18 cellular contexts compared by ENCODE assay signal in the genomic region with DNA sequence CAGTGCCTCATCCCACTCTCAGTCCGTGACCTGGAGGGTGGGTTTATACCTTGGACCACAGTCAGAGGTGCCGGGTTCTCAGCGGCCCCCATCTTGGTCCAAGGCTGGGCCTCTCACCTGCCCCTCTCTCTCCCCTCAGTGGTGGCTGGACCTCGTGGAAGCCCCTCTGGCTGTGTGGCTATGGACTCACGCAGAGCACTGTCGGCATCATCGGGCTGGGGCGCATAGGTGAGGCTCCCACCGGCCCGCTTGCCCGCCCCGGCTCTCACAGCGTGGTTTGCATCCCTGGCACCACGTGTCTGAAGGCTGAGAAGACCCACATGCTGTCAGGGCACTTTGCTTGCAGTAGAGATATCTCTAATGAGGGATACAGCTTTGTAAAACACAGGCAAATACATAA. TPM values are rescaled to one million over a fixed set of nuclear protein-coding genes. Genes with fewer than 3 reads are reported as not detected.
DNase-seq lines count a peak whose midpoint lies in the region; ATAC-seq, FAIRE-seq and TF ChIP-seq lines count a peak whose summit lies in the region.
"Had no signal": no experiment of that assay in that cellular context is flagged by ENCODE, and none has a peak within 500 bp of the region (broad histone marks: within the 10 kb centered on the region; RNA-seq: fewer than 3 reads in every experiment).

No MANE protein-coding gene starts in this region.

- no peaks in the 10 kb centered on the region for H3K9me1 ChIP-seq in K562 (ENCODE audit: control insufficient read depth, insufficient read depth, low read length)

- H3K9me3 ChIP-seq in K562 (replicated peaks; ENCODE audit: control insufficient read depth, insufficient read depth, low read depth, low read length), result no peaks in the 10 kb centered on the region
- H3K9me3 ChIP-seq: HAP-1 had no signal

- intact Hi-C loops in K562 (cut with micrococcal nuclease), result no loop called here
- intact Hi-C loops in activated T-helper 1 cell treated with anti-CD3 and anti-CD28 coated beads, Interleukin-12 subunit alpha, Interleukin-12 subunit beta, Interleukin-2, Interleukin-4 antibody, amounts not matched to agents 30 ng/mL and 10 ng/mL and 1 ng/mL, durations not matched to agents 14 hours and 24 hours and 36 hours (cut with micrococcal nuclease), result no loop called here

- H3K9ac ChIP-seq in K562 (ENCODE audit: insufficient read depth in 1 of 2, low read depth in 2 of 2, low read length in 2 of 2), result peak overlapping the region in 1 of 2 experiments; percentile 40; a peak in 1 of 4 replicates
- H3K9ac ChIP-seq: GM23248 had no signal

- in situ Hi-C loops in K562 (cut with MboI), result no loop called here

- BruUV-seq in K562 (replicated peaks; lab: Mats Ljungman, UMichigan), result no TSS peak

- H3K9me3 Mint-ChIP-seq in neural crest cell (no peaks in the 10 kb centered on the region), progenitor cell of endocrine pancreas (ENCODE audit: low read depth) (no peaks in the 10 kb centered on the region), endothelial cell (ENCODE audit: unreplicated experiment) (no peaks in the 10 kb centered on the region)
- no peaks in the 10 kb centered on the region for H3K9me3 Mint-ChIP-seq in activated T-helper 1 cell treated with anti-CD3 and anti-CD28 coated beads, Interleukin-12 subunit alpha, Interleukin-12 subunit beta, Interleukin-2, Interleukin-4 antibody, amounts not matched to agents 30 ng/mL and 10 ng/mL and 1 ng/mL, durations not matched to agents 14 hours and 24 hours and 36 hours
- H3K9me3 Mint-ChIP-seq: CD4-positive, alpha-beta memory T cell had no signal

- peaks cover 98% of the 10 kb centered on the region for H3K36me3 ChIP-seq in K562 (ENCODE audit: control insufficient read depth, insufficient read depth, low read length)

- H3K27ac Mint-ChIP-seq in neural crest cell (ENCODE audit: unreplicated experiment), result no peak overlapping the region
- H3K27ac Mint-ChIP-seq in activated T-helper 1 cell treated with anti-CD3 and anti-CD28 coated beads, Interleukin-12 subunit alpha, Interleukin-12 subunit beta, Interleukin-2, Interleukin-4 antibody, amounts not matched to agents 30 ng/mL and 10 ng/mL and 1 ng/mL, durations not matched to agents 14 hours and 24 hours and 36 hours, result no peak overlapping the region
- no peak overlapping the region for H3K27ac Mint-ChIP-seq in progenitor cell of endocrine pancreas
- H3K27ac Mint-ChIP-seq in endothelial cell (ENCODE audit: unreplicated experiment), result no peak overlapping the region

- CTCF ChIA-PET in K562 (lab: Yijun Ruan, JAX; ENCODE audit: low intra/inter-chr PET ratio), result no interaction called here

- TF ChIP-seq POLR2A in K562 (conservative IDR thresholded peaks at IDR 0.05), result no peak

- WGBS in K562 (ENCODE audit: insufficient coverage, low coverage, missing lambda C conversion rate), result 93% methylated on average over 13 of the region's 14 CpGs

- peaks cover 39% of the 10 kb centered on the region for H3K4me1 Mint-ChIP-seq in neural crest cell
- peaks cover 11% of the 10 kb centered on the region for H3K4me1 Mint-ChIP-seq in activated T-helper 1 cell treated with anti-CD3 and anti-CD28 coated beads, Interleukin-12 subunit alpha, Interleukin-12 subunit beta, Interleukin-2, Interleukin-4 antibody, amounts not matched to agents 30 ng/mL and 10 ng/mL and 1 ng/mL, durations not matched to agents 14 hours and 24 hours and 36 hours (ENCODE audit: low read depth)
- peaks cover 7% of the 10 kb centered on the region for H3K4me1 Mint-ChIP-seq in progenitor cell of endocrine pancreas (ENCODE audit: low read depth)
- peaks cover 6% of the 10 kb centered on the region for H3K4me1 Mint-ChIP-seq in endothelial cell (ENCODE audit: unreplicated experiment)

- H3K36me3 Mint-ChIP-seq in neural crest cell (ENCODE audit: low read depth) (peaks cover 11% of the 10 kb centered on the region), progenitor cell of endocrine pancreas (ENCODE audit: insufficient read depth) (peaks cover 10% of the 10 kb centered on the region), endothelial cell (ENCODE audit: low read depth, unreplicated experiment) (peaks cover 20% of the 10 kb centered on the region)
- peaks cover 20% of the 10 kb centered on the region for H3K36me3 Mint-ChIP-seq in activated T-helper 1 cell treated with anti-CD3 and anti-CD28 coated beads, Interleukin-12 subunit alpha, Interleukin-12 subunit beta, Interleukin-2, Interleukin-4 antibody, amounts not matched to agents 30 ng/mL and 10 ng/mL and 1 ng/mL, durations not matched to agents 14 hours and 24 hours and 36 hours (ENCODE audit: low read depth)

- H4K20me1 ChIP-seq in K562 (replicated peaks; ENCODE audit: control insufficient read depth, insufficient read depth, low read length), result peaks cover 14% of the 10 kb centered on the region

- no peak overlapping the region for H3K27ac ChIP-seq in K562 (ENCODE audit: extremely low read depth, low read depth, low read length)
- H3K27ac ChIP-seq: C4-2B, GM23248, HL-60 had no signal

- H3K4me3 Mint-ChIP-seq in neural crest cell (peak overlapping the region; percentile 57), progenitor cell of endocrine pancreas (ENCODE audit: low read depth) (no peak overlapping the region), endothelial cell (ENCODE audit: unreplicated experiment) (no peak overlapping the region)
- no peak overlapping the region for H3K4me3 Mint-ChIP-seq in activated T-helper 1 cell treated with anti-CD3 and anti-CD28 coated beads, Interleukin-12 subunit alpha, Interleukin-12 subunit beta, Interleukin-2, Interleukin-4 antibody, amounts not matched to agents 30 ng/mL and 10 ng/mL and 1 ng/mL, durations not matched to agents 14 hours and 24 hours and 36 hours
- H3K4me3 Mint-ChIP-seq: CD4-positive, alpha-beta memory T cell had no signal

- no peak overlapping the region for H3K4me2 ChIP-seq in K562 (ENCODE audit: insufficient read depth, low read length)

- POLR2A ChIA-PET in K562 (lab: Yijun Ruan, JAX), result no interaction called here

- peaks cover 23% of the 10 kb centered on the region for H3K79me2 ChIP-seq in K562 (ENCODE audit: control insufficient read depth, insufficient read depth, low read length)

- H2AFZ ChIP-seq in K562 (ENCODE audit: low read depth, low read length), result no peak overlapping the region
- H2AFZ ChIP-seq: GM23248 had no signal

- no peak for TF ChIP-seq RAD21 in K562 (CRISPR knock-in tag; conservative IDR thresholded peaks at IDR 0.05 in 1 of 2, IDR thresholded peaks at IDR 0.05 in 1 of 2)

- no peak for TF ChIP-seq EP300 in K562 (IDR thresholded peaks at IDR 0.05; ENCODE audit: low read length)

- ATAC-seq in K562 (no peak), HG03280 (IDR thresholded peaks at IDR 0.05; ENCODE audit: unreplicated experiment) (no peak)

- H3K4me3 ChIP-seq in K562, result no peak overlapping the region
- H3K4me3 ChIP-seq: GM23248, HAP-1 had no signal

- no peaks in the 10 kb centered on the region for H3K27me3 ChIP-seq in K562 (ENCODE audit: control insufficient read depth in 2 of 2, insufficient read depth in 2 of 2, low read length in 2 of 2)

- no peak for FAIRE-seq in D721Med (lab: Jason Lieb, UNC)
- no peak for FAIRE-seq in K562 (lab: Jason Lieb, UNC)
- FAIRE-seq: A204.1 had no signal

- no peaks in the 10 kb centered on the region for H3K27me3 Mint-ChIP-seq in neural crest cell (ENCODE audit: low read depth)
- no peaks in the 10 kb centered on the region for H3K27me3 Mint-ChIP-seq in activated T-helper 1 cell treated with anti-CD3 and anti-CD28 coated beads, Interleukin-12 subunit alpha, Interleukin-12 subunit beta, Interleukin-2, Interleukin-4 antibody, amounts not matched to agents 30 ng/mL and 10 ng/mL and 1 ng/mL, durations not matched to agents 14 hours and 24 hours and 36 hours (ENCODE audit: insufficient read depth)
- H3K27me3 Mint-ChIP-seq in progenitor cell of endocrine pancreas, result no peaks in the 10 kb centered on the region
- H3K27me3 Mint-ChIP-seq in endothelial cell (ENCODE audit: unreplicated experiment), result peaks cover 2% of the 10 kb centered on the region
- H3K27me3 Mint-ChIP-seq: CD4-positive, alpha-beta memory T cell had no signal

- TF ChIP-seq CTCF in D721Med (IDR thresholded peaks at IDR 0.05; ENCODE audit: insufficient read depth, missing control alignments), result no peak
- TF ChIP-seq CTCF in K562 (IDR thresholded peaks at IDR 0.05 in 2 of 3, conservative IDR thresholded peaks at IDR 0.05 in 1 of 3; ENCODE audit: insufficient read depth in 2 of 3, low read depth in 1 of 3, low read length in 3 of 3), result no peak
- TF ChIP-seq CTCF in neural crest cell (conservative IDR thresholded peaks at IDR 0.05), result no peak
- TF ChIP-seq CTCF in progenitor cell of endocrine pancreas (IDR thresholded peaks at IDR 0.05; ENCODE audit: unreplicated experiment), result no peak
- no peak for TF ChIP-seq CTCF in endothelial cell (IDR thresholded peaks at IDR 0.05; ENCODE audit: unreplicated experiment)

- DNase-seq in D721Med (ENCODE audit: insufficient read length, low spot score) (peak; percentile 0), K562 (ENCODE audit: extremely low read depth in 1 of 4, low spot score in 3 of 4) (no peak), neural crest cell (ENCODE audit: low read depth, low spot score) (no peak), progenitor cell of endocrine pancreas (ENCODE audit: low spot score, unreplicated experiment) (no peak), endothelial cell (ENCODE audit: low spot score) (no peak)
- DNase-seq in activated T-helper 1 cell treated with anti-CD3 and anti-CD28 coated beads, Interleukin-12 subunit alpha, Interleukin-12 subunit beta, Interleukin-2, Interleukin-4 antibody, amounts not matched to agents 30 ng/mL and 10 ng/mL and 1 ng/mL, durations not matched to agents 14 hours and 24 hours and 36 hours (ENCODE audit: low spot score), result no peak
- DNase-seq: ACHN; CD4-positive, alpha-beta memory T cell; DMS79 treated with DMSO at 0.1 percent for 48 hours; GF-D8; GM23248; IMR-90; KBM-7 had no signal

- peaks cover 7 to 25% of the 10 kb centered on the region in 2 experiments; a peak in 4 of 5 replicates for H3K4me1 ChIP-seq in K562 (replicated peaks in 1 of 2; ENCODE audit: control insufficient read depth in 2 of 2, insufficient read depth in 2 of 2, low read length in 2 of 2)

RNA-seq across cellular contexts. Expression of a gene that starts 5.8 kb away (rescaled TPM):
- 153 and 249 TPM in 2 replicates for total RNA-seq in K562 (2011; cell fraction: chromatin; rRNA removed; ENCODE audit: low replicate concordance)
- total RNA-seq in K562 (2011; cell fraction: nucleolus; rRNA removed), result 152 and 167 TPM in 2 replicates
- total RNA-seq in K562 (2011; cell fraction: nucleoplasm; rRNA removed), result 169 and 188 TPM in 2 replicates
- 142 and 188 TPM in 2 replicates for total RNA-seq in K562 (2014; rRNA removed)
- total RNA-seq in K562 (2014; rRNA removed; fragmentation: Illumina TruSeq; extraction: Trizol), result 60.4 and 81.2 TPM in 2 replicates
- 124 and 128 TPM in 2 replicates for total RNA-seq in K562 (2015; rRNA removed; fragmentation: Illumina TruSeq; extraction: Trizol)
- total RNA-seq in K562 (2021), result 120 TPM in 2 replicates
- polyA plus RNA-seq in K562 (2011; rRNA removed), result 140 and 170 TPM in 2 replicates
- 244 and 362 TPM in 2 replicates for polyA plus RNA-seq in K562 (2011; cell fraction: cytosol; rRNA removed)
- polyA plus RNA-seq in K562 (2011; cell fraction: nucleus; rRNA removed), result 198 and 228 TPM in 2 replicates
- 125 and 212 TPM in 2 replicates for polyA plus RNA-seq in K562 (2012)
- polyA plus RNA-seq in K562 (2014; fragmentation: Illumina TruSeq; extraction: Trizol), result 108 and 122 TPM in 2 replicates
- polyA plus RNA-seq in K562 (2014; fragmentation: Nextera tagmentation; extraction: Ambion mirVana), result 10 to 100 TPM; 38.9 to 59.0 TPM
- polyA plus RNA-seq in K562 (2014; rRNA removed), result 144 and 164 TPM in 2 replicates
- polyA minus RNA-seq in K562 (2011; rRNA and poly(A)+ RNA removed), result 88.7 and 103 TPM in 2 replicates
- polyA minus RNA-seq in K562 (2011; cell fraction: cytosol; rRNA and poly(A)+ RNA removed), result 76.4 and 82.6 TPM in 2 replicates
- polyA minus RNA-seq in K562 (2011; cell fraction: nucleus; rRNA and poly(A)+ RNA removed), result 75.5 and 95.9 TPM in 2 replicates
- 120 and 121 TPM in 2 replicates for total RNA-seq in neural crest cell
- total RNA-seq in activated T-helper 1 cell treated with anti-CD3 and anti-CD28 coated beads, Interleukin-12 subunit alpha, Interleukin-12 subunit beta, Interleukin-2, Interleukin-4 antibody, amounts not matched to agents 30 ng/mL and 10 ng/mL and 1 ng/mL, durations not matched to agents 14 hours and 24 hours and 36 hours, result 74.8 and 75.7 TPM in 2 replicates
- total RNA-seq in progenitor cell of endocrine pancreas, result 98.0 and 101 TPM in 2 replicates
- total RNA-seq in endothelial cell (ENCODE audit: unreplicated experiment), result 81.5 TPM

RNA-seq across cellular contexts. Expression of a gene that starts 36.9 kb away (rescaled TPM):
- total RNA-seq in K562 (2011; cell fraction: chromatin; rRNA removed; ENCODE audit: low replicate concordance), result 41.8 and 45.3 TPM in 2 replicates
- total RNA-seq in K562 (2011; cell fraction: nucleolus; rRNA removed), result 38.3 and 44.4 TPM in 2 replicates
- 44.4 and 47.6 TPM in 2 replicates for total RNA-seq in K562 (2011; cell fraction: nucleoplasm; rRNA removed)
- total RNA-seq in K562 (2014; rRNA removed), result 14.8 and 15.1 TPM in 2 replicates
- 14.8 and 15.3 TPM in 2 replicates for total RNA-seq in K562 (2014; rRNA removed; fragmentation: Illumina TruSeq; extraction: Trizol)
- total RNA-seq in K562 (2015; rRNA removed; fragmentation: Illumina TruSeq; extraction: Trizol), result 14.4 and 15.5 TPM in 2 replicates
- total RNA-seq in K562 (2021), result 16.6 and 18.9 TPM in 2 replicates
- 43.2 and 46.6 TPM in 2 replicates for polyA plus RNA-seq in K562 (2011; rRNA removed)
- 33.1 and 42.6 TPM in 2 replicates for polyA plus RNA-seq in K562 (2011; cell fraction: cytosol; rRNA removed)
- 43.6 and 54.0 TPM in 2 replicates for polyA plus RNA-seq in K562 (2011; cell fraction: nucleus; rRNA removed)
- 13.7 and 13.8 TPM in 2 replicates for polyA plus RNA-seq in K562 (2012)
- 20.1 and 21.2 TPM in 2 replicates for polyA plus RNA-seq in K562 (2014; fragmentation: Illumina TruSeq; extraction: Trizol)
- polyA plus RNA-seq in K562 (2014; fragmentation: Nextera tagmentation; extraction: Ambion mirVana), result 1 to 10 TPM; 2.3 to 4.7 TPM
- polyA plus RNA-seq in K562 (2014; rRNA removed), result 16.3 and 16.9 TPM in 2 replicates
- polyA minus RNA-seq in K562 (2011; rRNA and poly(A)+ RNA removed), result 43.5 and 52.8 TPM in 2 replicates
- polyA minus RNA-seq in K562 (2011; cell fraction: cytosol; rRNA and poly(A)+ RNA removed), result 15.8 and 19.3 TPM in 2 replicates
- 20.2 and 29.5 TPM in 2 replicates for polyA minus RNA-seq in K562 (2011; cell fraction: nucleus; rRNA and poly(A)+ RNA removed)
- 21.6 and 22.9 TPM in 2 replicates for total RNA-seq in neural crest cell
- 9.6 and 11.2 TPM in 2 replicates for total RNA-seq in activated T-helper 1 cell treated with anti-CD3 and anti-CD28 coated beads, Interleukin-12 subunit alpha, Interleukin-12 subunit beta, Interleukin-2, Interleukin-4 antibody, amounts not matched to agents 30 ng/mL and 10 ng/mL and 1 ng/mL, durations not matched to agents 14 hours and 24 hours and 36 hours
- total RNA-seq in progenitor cell of endocrine pancreas, result 21.2 and 21.8 TPM in 2 replicates
- total RNA-seq in endothelial cell (ENCODE audit: unreplicated experiment), result 9.0 TPM

RNA-seq across cellular contexts. Expression of a gene that starts 57.4 kb away (rescaled TPM):
- total RNA-seq in K562 (2011; cell fraction: chromatin; rRNA removed; ENCODE audit: low replicate concordance), result 50.0 and 70.5 TPM in 2 replicates
- total RNA-seq in K562 (2011; cell fraction: nucleolus; rRNA removed), result 44.6 and 55.7 TPM in 2 replicates
- 43.4 and 44.5 TPM in 2 replicates for total RNA-seq in K562 (2011; cell fraction: nucleoplasm; rRNA removed)
- total RNA-seq in K562 (2014; rRNA removed) (61.1 and 70.2 TPM in 2 replicates), K562 (2014; rRNA removed; fragmentation: Illumina TruSeq; extraction: Trizol) (102 and 104 TPM in 2 replicates), K562 (2015; rRNA removed; fragmentation: Illumina TruSeq; extraction: Trizol) (82.0 and 85.0 TPM in 2 replicates), K562 (2021) (69.0 and 73.1 TPM in 2 replicates), neural crest cell (46.4 and 48.7 TPM in 2 replicates), progenitor cell of endocrine pancreas (22.2 and 22.4 TPM in 2 replicates), endothelial cell (ENCODE audit: unreplicated experiment) (16.9 TPM)
- polyA plus RNA-seq in K562 (2011; rRNA removed) (70.3 and 95.1 TPM in 2 replicates), K562 (2014; fragmentation: Illumina TruSeq; extraction: Trizol) (89.6 and 91.7 TPM in 2 replicates), K562 (2014; fragmentation: Nextera tagmentation; extraction: Ambion mirVana) (10 to 100 TPM; 18.9 to 39.4 TPM), K562 (2014; rRNA removed) (74.4 and 85.6 TPM in 2 replicates)
- polyA plus RNA-seq in K562 (2011; cell fraction: cytosol; rRNA removed), result 41.3 and 55.7 TPM in 2 replicates
- polyA plus RNA-seq in K562 (2011; cell fraction: nucleus; rRNA removed), result 23.3 and 26.4 TPM in 2 replicates
- polyA plus RNA-seq in K562 (2012), result 52.5 and 66.7 TPM in 2 replicates
- 104 and 115 TPM in 2 replicates for polyA minus RNA-seq in K562 (2011; rRNA and poly(A)+ RNA removed)
- polyA minus RNA-seq in K562 (2011; cell fraction: cytosol; rRNA and poly(A)+ RNA removed), result 34.6 and 39.5 TPM in 2 replicates
- 23.8 and 26.3 TPM in 2 replicates for polyA minus RNA-seq in K562 (2011; cell fraction: nucleus; rRNA and poly(A)+ RNA removed)
- 59.8 and 61.0 TPM in 2 replicates for total RNA-seq in activated T-helper 1 cell treated with anti-CD3 and anti-CD28 coated beads, Interleukin-12 subunit alpha, Interleukin-12 subunit beta, Interleukin-2, Interleukin-4 antibody, amounts not matched to agents 30 ng/mL and 10 ng/mL and 1 ng/mL, durations not matched to agents 14 hours and 24 hours and 36 hours
